Comparison of ENCODE assay signal across 2 cellular contexts in genomic region chr14:61699092-61699491, GRCh38.
TF ChIP-seq lines count a peak whose summit lies in the region.

No MANE protein-coding gene starts in this region.

TF ChIP-seq in SK-N-SH, 30 proteins besides CTCF, POLR2A, EP300 and RAD21 (continued from another document):
- TF ChIP-seq PBX3 (IDR thresholded peaks at IDR 0.05): no peak
- no peak for TF ChIP-seq RFX5 (IDR thresholded peaks at IDR 0.05; ENCODE audit: low read length)
- TF ChIP-seq FOXM1 (IDR thresholded peaks at IDR 0.05; ENCODE audit: low read depth): no peak
- no peak for TF ChIP-seq FOXJ3 (CRISPR knock-in tag; IDR thresholded peaks at IDR 0.05)
- TF ChIP-seq ZBTB33 (IDR thresholded peaks at IDR 0.05; ENCODE audit: borderline replicate concordance, low read depth): no peak
- TF ChIP-seq JUND (IDR thresholded peaks at IDR 0.05): no peak
- no peak for TF ChIP-seq RCOR1 (IDR thresholded peaks at IDR 0.05; ENCODE audit: low read length)
- TF ChIP-seq USF1 (IDR thresholded peaks at IDR 0.05; ENCODE audit: borderline replicate concordance, low read depth): no peak

TF ChIP-seq in SK-N-SH treated with all-trans-retinoic acid at 6 μM for 48 hours, 23 proteins besides CTCF, POLR2A, EP300 and RAD21 (continued from another document):
- TF ChIP-seq TSHZ2 (CRISPR knock-in tag; IDR thresholded peaks at IDR 0.05) (no peak), BACH2 (CRISPR knock-in tag; IDR thresholded peaks at IDR 0.05; ENCODE audit: borderline replicate concordance) (no peak), ZNF565 (CRISPR knock-in tag; conservative IDR thresholded peaks at IDR 0.05; ENCODE audit: low read depth) (no peak), GLIS3 (CRISPR knock-in tag; IDR thresholded peaks at IDR 0.05) (no peak)
